In genomic region chr6:71248306-71248705, GRCh38 we compare ENCODE assay signal across 7 cellular contexts. TPM values are rescaled to one million over a fixed set of nuclear protein-coding genes. Genes with fewer than 3 reads are reported as not detected.
DNase-seq lines count a peak whose midpoint lies in the region; ATAC-seq and TF ChIP-seq lines count a peak whose summit lies in the region.

No MANE protein-coding gene starts in this region.

- H3K27ac ChIP-seq in substantia nigra (ENCODE audit: low read depth, low read length, poor library complexity, severe bottlenecking): peak overlapping the region; percentile 19

- ATAC-seq in GM19328 (IDR thresholded peaks at IDR 0.05; ENCODE audit: unreplicated experiment) (peak; percentile 65), HG03103 (IDR thresholded peaks at IDR 0.05; ENCODE audit: low read depth, unreplicated experiment) (peak; percentile 83), left ventricle myocardium superior (peak; percentile 58)

- intact Hi-C loops in left ventricle myocardium superior (cut with micrococcal nuclease): no loop called here

- peak; percentile 65 for TF ChIP-seq POLR2A in Raji (IDR thresholded peaks at IDR 0.05; ENCODE audit: insufficient read depth, low read depth, low read length)

- DNase-seq in left ventricle myocardium superior (no peak), substantia nigra (lab: John Stamatoyannopoulos, UW) (peak in 3 of 49 donors; percentile 15 to 33 (median 17)), SW480 (ENCODE audit: low spot score) (no peak), COLO829 (ENCODE audit: low spot score) (no peak)

RNA-seq across cellular contexts. Expression of gene OGFRL1, which starts 40.3 kb away (rescaled TPM):
- 10.0 TPM for total RNA-seq in left ventricle myocardium superior
